ENCODE assay signal across 1 cellular context in the genomic region with DNA sequence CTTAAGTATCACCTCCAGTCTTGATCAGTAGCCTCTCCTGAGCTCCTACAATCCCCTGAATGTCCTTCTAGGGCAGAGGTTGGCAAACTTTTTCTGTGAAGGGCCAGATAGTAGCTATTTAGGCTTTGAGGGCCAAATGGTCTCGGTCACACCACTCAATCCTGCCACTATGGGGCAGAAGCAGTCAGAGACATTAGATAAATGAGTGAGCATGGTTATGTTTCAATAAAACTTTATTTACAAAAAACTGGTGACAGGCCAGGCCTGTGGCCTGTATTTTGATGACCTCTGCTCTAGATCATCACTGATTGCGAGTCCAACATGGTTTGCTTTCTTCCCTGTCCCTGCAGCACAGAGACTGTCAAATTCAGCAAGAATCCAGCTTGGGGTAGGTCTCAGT.
TF ChIP-seq lines count a peak whose summit lies in the region.

No MANE protein-coding gene starts in this region.

TF ChIP-seq in IMR-90, 13 proteins besides CTCF, POLR2A, EP300 and RAD21:
- TF ChIP-seq RFX5 (IDR thresholded peaks at IDR 0.05; ENCODE audit: low read depth, low read length) (no peak), BHLHE40 (IDR thresholded peaks at IDR 0.05; ENCODE audit: low read depth, low read length) (no peak), USF2 (IDR thresholded peaks at IDR 0.05; ENCODE audit: low read depth, low read length) (no peak), MAZ (IDR thresholded peaks at IDR 0.05; ENCODE audit: borderline replicate concordance, low read depth, low read length) (no peak), NFE2L2 (IDR thresholded peaks at IDR 0.05; ENCODE audit: low read depth, low read length) (no peak), MAFK (IDR thresholded peaks at IDR 0.05; ENCODE audit: low read depth, low read length) (no peak), MXI1 (IDR thresholded peaks at IDR 0.05; ENCODE audit: borderline replicate concordance, low read depth, low read length) (no peak), FOS (IDR thresholded peaks at IDR 0.05; ENCODE audit: low read depth, low read length) (no peak), CEBPB (IDR thresholded peaks at IDR 0.05; ENCODE audit: low read depth, low read length) (no peak), RCOR1 (IDR thresholded peaks at IDR 0.05; ENCODE audit: insufficient replicate concordance, low read length) (no peak), SMC3 (IDR thresholded peaks at IDR 0.05; ENCODE audit: low read depth, low read length) (no peak), CHD1 (IDR thresholded peaks at IDR 0.05; ENCODE audit: low read depth, low read length) (no peak)
- TF ChIP-seq, protein P1, sequence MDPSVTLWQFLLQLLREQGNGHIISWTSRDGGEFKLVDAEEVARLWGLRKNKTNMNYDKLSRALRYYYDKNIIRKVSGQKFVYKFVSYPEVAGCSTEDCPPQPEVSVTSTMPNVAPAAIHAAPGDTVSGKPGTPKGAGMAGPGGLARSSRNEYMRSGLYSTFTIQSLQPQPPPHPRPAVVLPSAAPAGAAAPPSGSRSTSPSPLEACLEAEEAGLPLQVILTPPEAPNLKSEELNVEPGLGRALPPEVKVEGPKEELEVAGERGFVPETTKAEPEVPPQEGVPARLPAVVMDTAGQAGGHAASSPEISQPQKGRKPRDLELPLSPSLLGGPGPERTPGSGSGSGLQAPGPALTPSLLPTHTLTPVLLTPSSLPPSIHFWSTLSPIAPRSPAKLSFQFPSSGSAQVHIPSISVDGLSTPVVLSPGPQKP (IDR thresholded peaks at IDR 0.05; ENCODE audit: borderline replicate concordance, low read depth, low read length), result no peak
TF ChIP-seq in IMR-90: peak in this region for 0.
